1 cellular context compared by ENCODE assay signal in the genomic region with DNA sequence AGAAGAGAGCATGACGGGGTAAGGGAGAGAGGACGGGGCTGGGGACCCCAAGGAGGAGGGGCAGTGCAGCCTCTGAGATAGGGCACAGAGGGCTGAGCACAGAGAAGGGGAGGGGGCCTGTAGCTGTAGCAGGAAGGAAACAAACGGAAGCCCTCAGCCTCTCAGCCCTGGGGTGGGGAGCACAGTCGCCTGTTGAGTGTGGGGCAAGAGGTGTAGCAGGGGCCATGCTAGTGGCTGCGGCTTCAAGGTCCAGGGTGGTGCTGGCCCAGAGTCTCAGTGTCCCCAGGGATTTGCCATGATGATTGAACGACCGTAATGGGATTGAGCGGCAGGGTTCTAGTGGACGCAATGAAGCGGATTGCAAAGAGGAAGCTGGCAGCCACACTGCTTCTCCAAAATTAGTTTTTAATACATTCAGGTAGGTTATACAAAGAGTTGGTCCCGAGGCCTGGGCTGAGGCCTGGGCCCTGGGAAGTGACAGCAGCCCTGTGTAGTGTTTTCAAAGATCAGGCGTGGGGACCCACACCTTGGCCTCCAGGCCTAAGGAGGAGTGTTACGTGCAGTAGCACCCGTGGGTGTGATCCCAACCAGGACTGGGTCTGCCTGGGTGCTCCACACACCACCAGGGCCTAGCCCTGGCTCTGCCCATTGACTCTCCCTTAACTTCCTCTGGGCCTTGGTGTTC.
TF ChIP-seq lines count a peak whose summit lies in the region.

No MANE protein-coding gene starts in this region.

TF ChIP-seq in K562, 482 proteins besides CTCF, POLR2A, EP300 and RAD21:
- no peak for TF ChIP-seq PHB (CRISPR knock-in tag; IDR thresholded peaks at IDR 0.05)
- TF ChIP-seq HDGF (IDR thresholded peaks at IDR 0.05), result no peak
- TF ChIP-seq, protein P1, sequence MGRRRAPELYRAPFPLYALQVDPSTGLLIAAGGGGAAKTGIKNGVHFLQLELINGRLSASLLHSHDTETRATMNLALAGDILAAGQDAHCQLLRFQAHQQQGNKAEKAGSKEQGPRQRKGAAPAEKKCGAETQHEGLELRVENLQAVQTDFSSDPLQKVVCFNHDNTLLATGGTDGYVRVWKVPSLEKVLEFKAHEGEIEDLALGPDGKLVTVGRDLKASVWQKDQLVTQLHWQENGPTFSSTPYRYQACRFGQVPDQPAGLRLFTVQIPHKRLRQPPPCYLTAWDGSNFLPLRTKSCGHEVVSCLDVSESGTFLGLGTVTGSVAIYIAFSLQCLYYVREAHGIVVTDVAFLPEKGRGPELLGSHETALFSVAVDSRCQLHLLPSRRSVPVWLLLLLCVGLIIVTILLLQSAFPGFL (CRISPR knock-in tag; IDR thresholded peaks at IDR 0.05), result no peak
- TF ChIP-seq, protein P2, sequence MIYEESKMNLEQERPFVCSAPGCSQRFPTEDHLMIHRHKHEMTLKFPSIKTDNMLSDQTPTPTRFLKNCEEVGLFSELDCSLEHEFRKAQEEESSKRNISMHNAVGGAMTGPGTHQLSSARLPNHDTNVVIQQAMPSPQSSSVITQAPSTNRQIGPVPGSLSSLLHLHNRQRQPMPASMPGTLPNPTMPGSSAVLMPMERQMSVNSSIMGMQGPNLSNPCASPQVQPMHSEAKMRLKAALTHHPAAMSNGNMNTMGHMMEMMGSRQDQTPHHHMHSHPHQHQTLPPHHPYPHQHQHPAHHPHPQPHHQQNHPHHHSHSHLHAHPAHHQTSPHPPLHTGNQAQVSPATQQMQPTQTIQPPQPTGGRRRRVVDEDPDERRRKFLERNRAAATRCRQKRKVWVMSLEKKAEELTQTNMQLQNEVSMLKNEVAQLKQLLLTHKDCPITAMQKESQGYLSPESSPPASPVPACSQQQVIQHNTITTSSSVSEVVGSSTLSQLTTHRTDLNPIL (CRISPR knock-in tag; IDR thresholded peaks at IDR 0.05), result no peak
- TF ChIP-seq, protein P3, sequence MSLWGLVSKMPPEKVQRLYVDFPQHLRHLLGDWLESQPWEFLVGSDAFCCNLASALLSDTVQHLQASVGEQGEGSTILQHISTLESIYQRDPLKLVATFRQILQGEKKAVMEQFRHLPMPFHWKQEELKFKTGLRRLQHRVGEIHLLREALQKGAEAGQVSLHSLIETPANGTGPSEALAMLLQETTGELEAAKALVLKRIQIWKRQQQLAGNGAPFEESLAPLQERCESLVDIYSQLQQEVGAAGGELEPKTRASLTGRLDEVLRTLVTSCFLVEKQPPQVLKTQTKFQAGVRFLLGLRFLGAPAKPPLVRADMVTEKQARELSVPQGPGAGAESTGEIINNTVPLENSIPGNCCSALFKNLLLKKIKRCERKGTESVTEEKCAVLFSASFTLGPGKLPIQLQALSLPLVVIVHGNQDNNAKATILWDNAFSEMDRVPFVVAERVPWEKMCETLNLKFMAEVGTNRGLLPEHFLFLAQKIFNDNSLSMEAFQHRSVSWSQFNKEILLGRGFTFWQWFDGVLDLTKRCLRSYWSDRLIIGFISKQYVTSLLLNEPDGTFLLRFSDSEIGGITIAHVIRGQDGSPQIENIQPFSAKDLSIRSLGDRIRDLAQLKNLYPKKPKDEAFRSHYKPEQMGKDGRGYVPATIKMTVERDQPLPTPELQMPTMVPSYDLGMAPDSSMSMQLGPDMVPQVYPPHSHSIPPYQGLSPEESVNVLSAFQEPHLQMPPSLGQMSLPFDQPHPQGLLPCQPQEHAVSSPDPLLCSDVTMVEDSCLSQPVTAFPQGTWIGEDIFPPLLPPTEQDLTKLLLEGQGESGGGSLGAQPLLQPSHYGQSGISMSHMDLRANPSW (CRISPR knock-in tag; IDR thresholded peaks at IDR 0.05), result no peak
